31 cellular contexts compared by ENCODE assay signal in the genomic region with DNA sequence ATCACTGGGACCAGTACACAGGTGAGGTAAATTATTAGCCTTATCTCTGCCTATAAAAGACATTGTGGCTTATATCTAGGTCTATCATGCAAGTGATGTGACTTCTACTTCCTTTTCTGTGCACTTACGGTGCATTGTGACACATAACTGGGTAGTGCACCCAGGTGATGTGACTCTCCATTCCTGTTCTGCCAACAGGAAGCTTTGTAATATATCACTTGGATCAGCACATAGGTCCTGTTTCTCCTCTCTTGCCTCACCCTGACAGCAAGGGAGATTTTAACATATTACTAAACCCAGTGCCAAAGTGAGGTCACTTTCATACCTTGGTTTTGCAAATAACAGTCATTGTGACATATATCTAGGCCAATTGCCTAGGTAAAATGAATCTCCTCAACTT.
"Had no signal": no experiment of that assay in that cellular context is flagged by ENCODE, and none has a peak within 500 bp of the region (broad histone marks: within the 10 kb centered on the region; RNA-seq: fewer than 3 reads in every experiment).

No MANE protein-coding gene starts in this region.

- DNase-seq: naive thymus-derived CD4-positive, alpha-beta T cell; natural killer cell; occipital lobe; ovary; posterior cingulate gyrus; psoas muscle; right cardiac atrium; right lobe of liver; spleen; stimulated activated CD4-positive, alpha-beta T cell treated with anti-CD3 and anti-CD28 coated beads, Interleukin-12 subunit alpha, Interleukin-12 subunit beta, amount 100 ng/mL, for 4 hours; stimulated activated CD4-positive, alpha-beta T cell treated with anti-CD3 and anti-CD28 coated beads, Interleukin-1b, Interleukin-23, amount 100 ng/mL, for 48 hours; stimulated activated CD4-positive, alpha-beta T cell treated with anti-CD3 and anti-CD28 coated beads, Interleukin-4, amount 100 ng/mL, for 1 hour; stimulated activated CD4-positive, alpha-beta T cell treated with anti-CD3 and anti-CD28 coated beads, Interleukin-4, amount 100 ng/mL, for 4 hours; stimulated activated CD8-positive, alpha-beta memory T cell treated with anti-CD3 and anti-CD28 coated beads, Interleukin-4, amount 100 ng/mL, for 48 hours; stimulated activated naive CD4-positive, alpha-beta T cell; substantia nigra; testis; tibial artery; transverse colon had no signal

- H3K79me2 ChIP-seq: parathyroid adenoma had no signal

- ATAC-seq: naive thymus-derived CD4-positive, alpha-beta T cell; natural killer cell; psoas muscle; right cardiac atrium; right lobe of liver; stimulated activated memory B cell treated with anti-CD40 and anti-IgM and Interleukin-4, amounts not matched to agents 10 μg/mL and 1 μg/mL and 100 μg/mL, for 72 hours had no signal

- H3K4me1 Mint-ChIP-seq: naive thymus-derived CD4-positive, alpha-beta T cell; natural killer cell; nephron; neural progenitor cell; stimulated activated memory B cell treated with anti-CD40 and anti-IgM and Interleukin-4, amounts not matched to agents 10 μg/mL and 1 μg/mL and 100 μg/mL, for 72 hours had no signal

- H3K36me3 ChIP-seq: neural progenitor cell, ovary, right lobe of liver, spleen, suprapubic skin, tibial artery, transverse colon, vagina had no signal

- H3K27ac ChIP-seq: neural progenitor cell, ovary, parathyroid adenoma, psoas muscle, right lobe of liver, skin epidermis, spleen, suprapubic skin, testis, tibial artery, transverse colon, vagina had no signal

- H3K27ac Mint-ChIP-seq: naive thymus-derived CD4-positive, alpha-beta T cell; natural killer cell; nephron; neural progenitor cell; progenitor cell of endocrine pancreas; stimulated activated memory B cell treated with anti-CD40 and anti-IgM and Interleukin-4, amounts not matched to agents 10 μg/mL and 1 μg/mL and 100 μg/mL, for 72 hours; stimulated activated naive CD8-positive, alpha-beta T cell treated with anti-CD3 and anti-CD28 coated beads, Interleukin-15, Interleukin-2, amounts not matched to agents 100 ng/mL and 50 ng/mL, for 24 hours; type B pancreatic cell had no signal

- H3K27me3 ChIP-seq: neural progenitor cell, ovary, right lobe of liver, spleen, suprapubic skin, testis, tibial artery, transverse colon, vagina had no signal

- H3K4me3 Mint-ChIP-seq: naive thymus-derived CD4-positive, alpha-beta T cell; natural killer cell; nephron; neural progenitor cell; stimulated activated memory B cell treated with anti-CD40 and anti-IgM and Interleukin-4, amounts not matched to agents 10 μg/mL and 1 μg/mL and 100 μg/mL, for 72 hours; stimulated activated naive CD8-positive, alpha-beta T cell treated with anti-CD3 and anti-CD28 coated beads, Interleukin-15, Interleukin-2, amounts not matched to agents 100 ng/mL and 50 ng/mL, for 24 hours; type B pancreatic cell had no signal

- H3K4me3 ChIP-seq: neural progenitor cell, ovary, psoas muscle, right lobe of liver, skin epidermis, smooth muscle cell, spleen, suprapubic skin, testis, tibial artery, transverse colon, vagina had no signal

- H3K36me3 Mint-ChIP-seq: naive thymus-derived CD4-positive, alpha-beta T cell; natural killer cell; neural progenitor cell; stimulated activated memory B cell treated with anti-CD40 and anti-IgM and Interleukin-4, amounts not matched to agents 10 μg/mL and 1 μg/mL and 100 μg/mL, for 72 hours; type B pancreatic cell had no signal

- H2AFZ ChIP-seq: neural progenitor cell, parathyroid adenoma had no signal

- H3K9me3 Mint-ChIP-seq: naive thymus-derived CD4-positive, alpha-beta T cell; natural killer cell; nephron; neural progenitor cell; stimulated activated memory B cell treated with anti-CD40 and anti-IgM and Interleukin-4, amounts not matched to agents 10 μg/mL and 1 μg/mL and 100 μg/mL, for 72 hours; stimulated activated naive CD8-positive, alpha-beta T cell treated with anti-CD3 and anti-CD28 coated beads, Interleukin-15, Interleukin-2, amounts not matched to agents 100 ng/mL and 50 ng/mL, for 24 hours; type B pancreatic cell had no signal

- FAIRE-seq: urothelium cell line had no signal

- H3K27me3 Mint-ChIP-seq: naive thymus-derived CD4-positive, alpha-beta T cell; progenitor cell of endocrine pancreas; stimulated activated memory B cell treated with anti-CD40 and anti-IgM and Interleukin-4, amounts not matched to agents 10 μg/mL and 1 μg/mL and 100 μg/mL, for 72 hours; stimulated activated naive CD8-positive, alpha-beta T cell treated with anti-CD3 and anti-CD28 coated beads, Interleukin-15, Interleukin-2, amounts not matched to agents 100 ng/mL and 50 ng/mL, for 24 hours; type B pancreatic cell had no signal

- H3K4me2 ChIP-seq: neural progenitor cell, smooth muscle cell had no signal

- H3K4me1 ChIP-seq: neural progenitor cell, parathyroid adenoma, psoas muscle, right lobe of liver, spleen, suprapubic skin, testis, tibial artery, transverse colon, vagina had no signal

- H3K9me3 ChIP-seq: ovary, psoas muscle, right lobe of liver, spleen, suprapubic skin, testis, tibial artery, transverse colon, vagina had no signal
